8 cellular contexts compared by ENCODE assay signal in genomic region chr19:4246767-4247593, GRCh38. TPM values are rescaled to one million over a fixed set of nuclear protein-coding genes. Genes with fewer than 3 reads are reported as not detected.
DNase-seq lines count a peak whose midpoint lies in the region; ATAC-seq, FAIRE-seq and TF ChIP-seq lines count a peak whose summit lies in the region.

YJU2 (plus strand) TSS chr19:4247080; CDS start chr19:4247147, 67 bp downstream.

- H3K9me3 ChIP-seq in ES-I3 (ENCODE audit: control insufficient read depth, insufficient read depth, low read length) (no peaks in the 10 kb centered on the region), RWPE2 (ENCODE audit: severe bottlenecking) (no peaks in the 10 kb centered on the region)

- H3K9ac ChIP-seq in ES-I3 (ENCODE audit: low read depth, low read length): peak within 1 kb of the TSS; percentile 99

- H3K27me3 Mint-ChIP-seq in activated T-helper 2 cell treated with anti-CD3 and anti-CD28 coated beads, Interferon-gamma antibody, Interleukin-2, Interleukin-4, amounts not matched to agents 10 μg/mL and 5 μg/mL and 100 μg/mL, durations not matched to agents 14 hours and 24 hours and 36 hours (ENCODE audit: low read depth): no peaks in the 10 kb centered on the region
- peaks cover 0 to 2% of the 10 kb centered on the region in 2 donors for H3K27me3 Mint-ChIP-seq in natural killer cell (ENCODE audit: low read depth in 2 of 2)

- H3K4me1 ChIP-seq in ES-I3 (ENCODE audit: insufficient read depth, low read length) (no peaks in the 10 kb centered on the region; the same call in 1 of the 2 replicates), RWPE2 (ENCODE audit: insufficient read depth, poor library complexity, severe bottlenecking) (no peaks in the 10 kb centered on the region)

- H3K27ac Mint-ChIP-seq in activated T-helper 2 cell treated with anti-CD3 and anti-CD28 coated beads, Interferon-gamma antibody, Interleukin-2, Interleukin-4, amounts not matched to agents 10 μg/mL and 5 μg/mL and 100 μg/mL, durations not matched to agents 14 hours and 24 hours and 36 hours: peak within 1 kb of the TSS; percentile 96
- H3K27ac Mint-ChIP-seq in natural killer cell: peak within 1 kb of the TSS; percentile 96 to 100

- peaks cover 7% of the 10 kb centered on the region; the same call in 1 of the 2 replicates for H3K36me3 ChIP-seq in ES-I3 (ENCODE audit: insufficient read depth, low read length)
- peaks cover 18% of the 10 kb centered on the region for H3K36me3 ChIP-seq in RWPE2 (ENCODE audit: low read depth)

- no peaks in the 10 kb centered on the region for H3K27me3 ChIP-seq in RWPE2 (ENCODE audit: insufficient read depth, poor library complexity, severe bottlenecking)

- peak within 1 kb of the TSS; percentile 78 for H3K4me3 ChIP-seq in RWPE2 (ENCODE audit: severe bottlenecking)

- peak within 1 kb of the TSS; percentile 88 for H3K4me3 Mint-ChIP-seq in activated T-helper 2 cell treated with anti-CD3 and anti-CD28 coated beads, Interferon-gamma antibody, Interleukin-2, Interleukin-4, amounts not matched to agents 10 μg/mL and 5 μg/mL and 100 μg/mL, durations not matched to agents 14 hours and 24 hours and 36 hours (ENCODE audit: low read depth)
- H3K4me3 Mint-ChIP-seq in natural killer cell: peak within 1 kb of the TSS; percentile 88

- H3K4me1 Mint-ChIP-seq in activated T-helper 2 cell treated with anti-CD3 and anti-CD28 coated beads, Interferon-gamma antibody, Interleukin-2, Interleukin-4, amounts not matched to agents 10 μg/mL and 5 μg/mL and 100 μg/mL, durations not matched to agents 14 hours and 24 hours and 36 hours (ENCODE audit: low read depth): peaks cover 10% of the 10 kb centered on the region
- peaks cover 6 to 31% of the 10 kb centered on the region in 2 donors for H3K4me1 Mint-ChIP-seq in natural killer cell

- ATAC-seq in RWPE2 (ENCODE audit: low read depth) (peak; percentile 93), natural killer cell (peak; percentile 93 to 98 (median 94))

- FAIRE-seq in H54 (lab: Jason Lieb, UNC): no peak

- no peak; the same call in 1 of the 2 replicates for TF ChIP-seq POLR2A in H54 (IDR thresholded peaks at IDR 0.05; ENCODE audit: low read depth, low read length)

- H3K36me3 Mint-ChIP-seq in activated T-helper 2 cell treated with anti-CD3 and anti-CD28 coated beads, Interferon-gamma antibody, Interleukin-2, Interleukin-4, amounts not matched to agents 10 μg/mL and 5 μg/mL and 100 μg/mL, durations not matched to agents 14 hours and 24 hours and 36 hours (ENCODE audit: low read depth): peaks cover 37% of the 10 kb centered on the region
- no peaks in the 10 kb centered on the region for H3K36me3 Mint-ChIP-seq in natural killer cell

- peak within 1 kb of the TSS; percentile 59 for H3K27ac ChIP-seq in RWPE2 (ENCODE audit: poor library complexity, severe bottlenecking)

- H3K9me3 Mint-ChIP-seq in activated T-helper 2 cell treated with anti-CD3 and anti-CD28 coated beads, Interferon-gamma antibody, Interleukin-2, Interleukin-4, amounts not matched to agents 10 μg/mL and 5 μg/mL and 100 μg/mL, durations not matched to agents 14 hours and 24 hours and 36 hours: peaks cover 6% of the 10 kb centered on the region
- peaks cover 0 to 2% of the 10 kb centered on the region in 2 donors for H3K9me3 Mint-ChIP-seq in natural killer cell

- intact Hi-C loops in activated T-helper 2 cell treated with anti-CD3 and anti-CD28 coated beads, Interferon-gamma antibody, Interleukin-2, Interleukin-4, amounts not matched to agents 10 μg/mL and 5 μg/mL and 100 μg/mL, durations not matched to agents 14 hours and 24 hours and 36 hours (cut with micrococcal nuclease): loop anchor here (1.0 to 5.0 kb wide), 4 partner anchors 18 to 210 kb away; partner anchors contain the start of genes CHAF1A, EBI3, UBXN6 and ZBTB7A
- intact Hi-C loops in natural killer cell (cut with micrococcal nuclease): loop anchor here (1.0 to 5.0 kb wide), 5 partner anchors 81 to 224 kb away; partner anchors contain the start of genes MPND, SH3GL1 and UBXN6

- peak; percentile 97 for DNase-seq in H54 (ENCODE audit: insufficient read length, low spot score)
- DNase-seq in LoVo (ENCODE audit: low spot score): peak; percentile 99
- peak; percentile 97 for DNase-seq in RWPE2 (ENCODE audit: low spot score)
- peak; percentile 99 for DNase-seq in activated T-helper 2 cell treated with anti-CD3 and anti-CD28 coated beads, Interferon-gamma antibody, Interleukin-2, Interleukin-4, amounts not matched to agents 10 μg/mL and 5 μg/mL and 100 μg/mL, durations not matched to agents 14 hours and 24 hours and 36 hours (ENCODE audit: low spot score)
- DNase-seq in fibroblast of peridontal ligament (ENCODE audit: extremely low read depth): peak; percentile 99
- DNase-seq in natural killer cell: peak; percentile 96
- DNase-seq in stimulated activated naive CD4-positive, alpha-beta T cell treated with Interleukin-2 at 50 U/mL for 16 hours (lab: John Stamatoyannopoulos, UW): peak; percentile 99

- TF ChIP-seq CTCF in RWPE2 (IDR thresholded peaks at IDR 0.05; ENCODE audit: poor library complexity, severe bottlenecking) (peak; percentile 59), natural killer cell (IDR thresholded peaks at IDR 0.05) (peak; percentile 43)

RNA-seq across cellular contexts. Expression of gene YJU2, which starts in this region (rescaled TPM):
- 29.7 and 30.8 TPM in 2 replicates for total RNA-seq in activated T-helper 2 cell treated with anti-CD3 and anti-CD28 coated beads, Interferon-gamma antibody, Interleukin-2, Interleukin-4, amounts not matched to agents 10 μg/mL and 5 μg/mL and 100 μg/mL, durations not matched to agents 14 hours and 24 hours and 36 hours
- total RNA-seq in natural killer cell: 10 to 100 TPM; 37.7 to 39.5 (median 38.5) TPM

Comparison
In these comparisons a context has a peak if more than half of its experiments do, and no peak if none do; other contexts are left out.
1. Peak in every context shown above with its lines: DNase-seq, ATAC-seq, H3K4me3 ChIP-seq and H3K27ac ChIP-seq.